ENCODE assay signal across 1 cellular context in genomic region chr1:18581420-18581880, GRCh38.
TF ChIP-seq lines count a peak whose summit lies in the region.

No MANE protein-coding gene starts in this region.

TF ChIP-seq in endothelial cell of umbilical vein, 7 proteins besides CTCF, POLR2A, EP300 and RAD21 (continued from another document):
- no peak for TF ChIP-seq GATA2 (IDR thresholded peaks at IDR 0.05; ENCODE audit: insufficient read depth, insufficient read length, low read depth, low read length)
